1 cellular context compared by ENCODE assay signal in the genomic region with DNA sequence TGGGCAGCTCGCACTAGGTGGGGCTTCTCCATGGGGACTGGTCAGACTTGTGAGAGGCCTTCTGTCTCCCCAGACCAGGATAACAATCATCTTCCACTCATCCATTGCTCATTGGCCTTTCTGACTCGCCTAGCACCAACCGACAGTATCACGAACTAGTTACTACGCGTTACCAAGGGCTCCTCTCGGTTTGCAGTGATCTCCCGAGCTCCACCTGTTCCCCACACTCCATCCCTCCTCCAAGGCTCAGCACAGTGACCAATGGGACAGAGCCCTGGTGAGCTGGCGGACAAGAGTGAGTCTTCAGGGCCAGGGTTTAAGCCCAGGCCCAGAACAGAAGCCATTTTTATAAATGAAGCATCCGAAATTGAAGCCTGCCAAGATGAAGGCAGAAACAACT.
TF ChIP-seq lines count a peak whose summit lies in the region.

No MANE protein-coding gene starts in this region.

TF ChIP-seq in H1, 55 proteins besides CTCF, POLR2A, EP300 and RAD21:
- TF ChIP-seq ASH2L (IDR thresholded peaks at IDR 0.05; ENCODE audit: low read length) (no peak), TAF7 (optimal IDR thresholded peaks at IDR 0.05; ENCODE audit: borderline replicate concordance, low read depth, low read length) (no peak), SRF (IDR thresholded peaks at IDR 0.05; ENCODE audit: low read depth, low read length) (no peak), ZNF274 (IDR thresholded peaks at IDR 0.05; ENCODE audit: borderline replicate concordance, extremely low read depth, low read length) (no peak)
